ENCODE assay signal across 15 cellular contexts in the genomic region with DNA sequence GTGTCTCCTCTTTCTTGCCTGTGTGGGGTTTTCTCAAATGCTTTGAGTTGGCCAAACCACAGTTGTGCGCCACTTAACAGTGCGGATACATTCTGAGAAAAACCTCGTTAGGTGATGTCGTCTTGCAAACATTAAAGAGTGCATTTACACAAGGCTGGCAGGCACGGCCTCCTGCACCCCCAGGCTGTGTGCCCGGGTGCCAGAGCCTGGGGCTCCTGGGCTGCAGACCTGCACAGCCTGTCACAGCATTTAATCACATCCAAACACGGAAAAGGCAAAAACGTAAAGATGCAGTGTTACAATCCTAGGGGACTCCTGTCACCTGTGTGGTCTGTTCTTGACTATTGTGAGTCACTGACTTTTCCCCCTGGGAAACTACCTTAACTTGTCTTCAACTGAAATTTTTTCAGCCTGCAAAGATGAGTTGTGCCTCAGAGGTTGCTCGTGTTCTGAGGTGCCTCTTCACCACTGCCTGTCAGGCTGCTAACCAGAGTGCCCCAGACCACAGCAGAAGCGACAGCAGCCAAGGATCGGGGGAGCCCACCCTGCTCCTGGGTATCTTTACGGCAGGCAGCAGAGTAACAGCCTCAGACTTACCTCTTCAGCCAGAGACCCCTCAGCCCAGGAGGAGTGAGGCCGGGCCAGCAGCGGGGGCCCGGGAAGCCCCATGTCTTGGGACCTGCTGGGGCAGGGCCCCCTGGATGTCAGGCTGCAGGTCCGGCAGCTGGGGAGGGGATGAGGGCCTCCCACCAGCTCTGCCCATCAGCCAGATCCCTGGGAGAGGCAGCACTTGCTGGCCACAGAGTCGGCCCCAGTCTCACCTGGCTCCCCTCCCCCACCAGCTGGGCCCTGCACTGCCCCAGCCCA. TPM values are rescaled to one million over a fixed set of nuclear protein-coding genes. Genes with fewer than 3 reads are reported as not detected.
A peak's percentile ranks its signal among the peaks of the same experiment; 100 is the strongest.
DNase-seq lines count a peak whose midpoint lies in the region; ATAC-seq, FAIRE-seq and TF ChIP-seq lines count a peak whose summit lies in the region.
"Had no signal": no experiment of that assay in that cellular context is flagged by ENCODE, and none has a peak within 500 bp of the region (broad histone marks: within the 10 kb centered on the region; RNA-seq: fewer than 3 reads in every experiment).

No MANE protein-coding gene starts in this region.

- no peaks in the 10 kb centered on the region for H3K9me3 ChIP-seq in HAP-1
- H3K9me3 ChIP-seq: gastroesophageal sphincter, Peyer's patch had no signal

- no peak for TF ChIP-seq CTCF in natural killer cell (IDR thresholded peaks at IDR 0.05)

- peaks cover 0 to 6% of the 10 kb centered on the region in 2 donors for H3K27me3 Mint-ChIP-seq in natural killer cell treated with Interleukin-12 subunit alpha and Interleukin-12 subunit beta and Interleukin-15 and Interleukin-18, amount 100 ng/mL, for 72 hours
- peaks cover 7 to 13% of the 10 kb centered on the region in 2 donors for H3K27me3 Mint-ChIP-seq in natural killer cell (ENCODE audit: low read depth in 2 of 2)
- no peaks in the 10 kb centered on the region for H3K27me3 Mint-ChIP-seq in activated CD4-positive, alpha-beta T cell treated with anti-CD3 and anti-CD28 coated beads, Interleukin-2, amount 10 ng/mL, durations not matched to agents 7 days and 5 days
- peaks cover 2% of the 10 kb centered on the region for H3K27me3 Mint-ChIP-seq in activated naive CD8-positive, alpha-beta T cell treated with anti-CD3 and anti-CD28 coated beads, Interleukin-2, amount 50 U/mL, for 24 hours
- no peaks in the 10 kb centered on the region for H3K27me3 Mint-ChIP-seq in stimulated activated naive CD8-positive, alpha-beta T cell treated with anti-CD3 and anti-CD28 coated beads, Interleukin-15, Interleukin-2, amounts not matched to agents 100 ng/mL and 50 ng/mL, for 24 hours

- DNase-seq in natural killer cell treated with Interleukin-12 subunit alpha and Interleukin-12 subunit beta and Interleukin-15 and Interleukin-18, amount 100 ng/mL, for 72 hours (ENCODE audit: low spot score): no peak
- DNase-seq in natural killer cell (no peak), HAP-1 (ENCODE audit: low spot score in 2 of 2) (no peak), GM19239 (ENCODE audit: insufficient read length, low spot score) (no peak), cardiac septum (ENCODE audit: low spot score) (no peak)
- peak; percentile 54 for DNase-seq in activated CD4-positive, alpha-beta T cell treated with anti-CD3 and anti-CD28 coated beads, Interleukin-2, amount 10 ng/mL, durations not matched to agents 7 days and 5 days
- peak; percentile 60 for DNase-seq in activated naive CD8-positive, alpha-beta T cell treated with anti-CD3 and anti-CD28 coated beads, Interleukin-2, amount 50 U/mL, for 24 hours
- DNase-seq: dorsolateral prefrontal cortex, EL, naive B cell, Peyer's patch had no signal

- intact Hi-C loops in natural killer cell (cut with micrococcal nuclease) (loop anchor here (5.0 kb wide), 1 partner anchor 123 kb away; no protein-coding TSS in a partner anchor), cardiac septum (cut with DNase I) (no loop called here)

- peaks cover 13% of the 10 kb centered on the region for H3K36me3 ChIP-seq in HAP-1 (replicated peaks)

- H3K4me1 Mint-ChIP-seq in natural killer cell treated with Interleukin-12 subunit alpha and Interleukin-12 subunit beta and Interleukin-15 and Interleukin-18, amount 100 ng/mL, for 72 hours (ENCODE audit: low read depth in 2 of 2): peaks cover 7 to 18% of the 10 kb centered on the region in 2 donors
- H3K4me1 Mint-ChIP-seq in natural killer cell: peaks cover 5 to 11% of the 10 kb centered on the region in 2 donors
- peaks cover 56% of the 10 kb centered on the region for H3K4me1 Mint-ChIP-seq in activated CD4-positive, alpha-beta T cell treated with anti-CD3 and anti-CD28 coated beads, Interleukin-2, amount 10 ng/mL, durations not matched to agents 7 days and 5 days
- peaks cover 60% of the 10 kb centered on the region for H3K4me1 Mint-ChIP-seq in activated naive CD8-positive, alpha-beta T cell treated with anti-CD3 and anti-CD28 coated beads, Interleukin-2, amount 50 U/mL, for 24 hours
- H3K4me1 Mint-ChIP-seq in stimulated activated naive CD8-positive, alpha-beta T cell treated with anti-CD3 and anti-CD28 coated beads, Interleukin-15, Interleukin-2, amounts not matched to agents 100 ng/mL and 50 ng/mL, for 24 hours (ENCODE audit: low read depth): peaks cover 59% of the 10 kb centered on the region

- in situ Hi-C loops in HAP-1 (cut with MboI; ENCODE audit: low sequenced_read_pairs): no loop called here

- CTCF ChIA-PET in activated CD4-positive, alpha-beta T cell treated with anti-CD3 and anti-CD28 coated beads, Interleukin-2, amount 10 ng/mL, durations not matched to agents 7 days and 5 days (lab: Charles Lee): interaction anchor here (1.0 to 2.0 kb wide), 5 partner anchors 22 to 85 kb away, joined by 3 to 5 read pairs (median 4); a partner anchor contains a TSS

- H3K27ac Mint-ChIP-seq in natural killer cell treated with Interleukin-12 subunit alpha and Interleukin-12 subunit beta and Interleukin-15 and Interleukin-18, amount 100 ng/mL, for 72 hours: peak overlapping the region in 1 of 2 donors; percentile 68
- H3K27ac Mint-ChIP-seq in natural killer cell: no peak overlapping the region
- H3K27ac Mint-ChIP-seq in activated CD4-positive, alpha-beta T cell treated with anti-CD3 and anti-CD28 coated beads, Interleukin-2, amount 10 ng/mL, durations not matched to agents 7 days and 5 days: peak overlapping the region; percentile 93
- peak overlapping the region; percentile 93 for H3K27ac Mint-ChIP-seq in activated naive CD8-positive, alpha-beta T cell treated with anti-CD3 and anti-CD28 coated beads, Interleukin-2, amount 50 U/mL, for 24 hours
- peak overlapping the region; percentile 93 for H3K27ac Mint-ChIP-seq in stimulated activated naive CD8-positive, alpha-beta T cell treated with anti-CD3 and anti-CD28 coated beads, Interleukin-15, Interleukin-2, amounts not matched to agents 100 ng/mL and 50 ng/mL, for 24 hours

- no peaks in the 10 kb centered on the region for H3K36me3 Mint-ChIP-seq in natural killer cell treated with Interleukin-12 subunit alpha and Interleukin-12 subunit beta and Interleukin-15 and Interleukin-18, amount 100 ng/mL, for 72 hours
- H3K36me3 Mint-ChIP-seq in natural killer cell: no peaks in the 10 kb centered on the region
- peaks cover 20% of the 10 kb centered on the region for H3K36me3 Mint-ChIP-seq in activated CD4-positive, alpha-beta T cell treated with anti-CD3 and anti-CD28 coated beads, Interleukin-2, amount 10 ng/mL, durations not matched to agents 7 days and 5 days (ENCODE audit: low read depth)
- H3K36me3 Mint-ChIP-seq in activated naive CD8-positive, alpha-beta T cell treated with anti-CD3 and anti-CD28 coated beads, Interleukin-2, amount 50 U/mL, for 24 hours (ENCODE audit: low read depth): peaks cover 7% of the 10 kb centered on the region
- peaks cover 21% of the 10 kb centered on the region for H3K36me3 Mint-ChIP-seq in stimulated activated naive CD8-positive, alpha-beta T cell treated with anti-CD3 and anti-CD28 coated beads, Interleukin-15, Interleukin-2, amounts not matched to agents 100 ng/mL and 50 ng/mL, for 24 hours (ENCODE audit: low read depth)

- H3K4me3 ChIP-seq in HAP-1: no peak overlapping the region
- H3K4me3 ChIP-seq: dorsolateral prefrontal cortex, gastroesophageal sphincter, Peyer's patch, skin epidermis had no signal

- FAIRE-seq in GM19239 (lab: Jason Lieb, UNC): no peak

- peak in 1 of 2 donors; percentile 44 for ATAC-seq in natural killer cell treated with Interleukin-12 subunit alpha and Interleukin-12 subunit beta and Interleukin-15 and Interleukin-18, amount 100 ng/mL, for 72 hours
- ATAC-seq in natural killer cell: no peak
- ATAC-seq in activated naive CD8-positive, alpha-beta T cell treated with anti-CD3 and anti-CD28 coated beads, Interleukin-2, amount 50 U/mL, for 24 hours: peak; percentile 65
- ATAC-seq: gastroesophageal sphincter had no signal

- POLR2A ChIA-PET in activated CD4-positive, alpha-beta T cell treated with anti-CD3 and anti-CD28 coated beads, Interleukin-2, amount 10 ng/mL, durations not matched to agents 7 days and 5 days (lab: Charles Lee): no interaction called here

- peaks cover 3% of the 10 kb centered on the region; the same call in 1 of the 2 replicates for H3K4me1 ChIP-seq in HAP-1

- no peaks in the 10 kb centered on the region for H3K27me3 ChIP-seq in HAP-1 (ENCODE audit: low read depth)

- no peaks in the 10 kb centered on the region for H3K9me3 Mint-ChIP-seq in natural killer cell treated with Interleukin-12 subunit alpha and Interleukin-12 subunit beta and Interleukin-15 and Interleukin-18, amount 100 ng/mL, for 72 hours
- H3K9me3 Mint-ChIP-seq in natural killer cell: no peaks in the 10 kb centered on the region
- H3K9me3 Mint-ChIP-seq in activated CD4-positive, alpha-beta T cell treated with anti-CD3 and anti-CD28 coated beads, Interleukin-2, amount 10 ng/mL, durations not matched to agents 7 days and 5 days: no peaks in the 10 kb centered on the region
- H3K9me3 Mint-ChIP-seq in activated naive CD8-positive, alpha-beta T cell treated with anti-CD3 and anti-CD28 coated beads, Interleukin-2, amount 50 U/mL, for 24 hours: no peaks in the 10 kb centered on the region
- H3K9me3 Mint-ChIP-seq in stimulated activated naive CD8-positive, alpha-beta T cell treated with anti-CD3 and anti-CD28 coated beads, Interleukin-15, Interleukin-2, amounts not matched to agents 100 ng/mL and 50 ng/mL, for 24 hours: no peaks in the 10 kb centered on the region
- H3K9me3 Mint-ChIP-seq: naive B cell had no signal

- H3K4me3 Mint-ChIP-seq in natural killer cell treated with Interleukin-12 subunit alpha and Interleukin-12 subunit beta and Interleukin-15 and Interleukin-18, amount 100 ng/mL, for 72 hours: peak overlapping the region; percentile 47
- H3K4me3 Mint-ChIP-seq in natural killer cell: no peak overlapping the region
- H3K4me3 Mint-ChIP-seq in activated CD4-positive, alpha-beta T cell treated with anti-CD3 and anti-CD28 coated beads, Interleukin-2, amount 10 ng/mL, durations not matched to agents 7 days and 5 days: peak overlapping the region; percentile 45
- peak overlapping the region; percentile 68 for H3K4me3 Mint-ChIP-seq in activated naive CD8-positive, alpha-beta T cell treated with anti-CD3 and anti-CD28 coated beads, Interleukin-2, amount 50 U/mL, for 24 hours
- peak overlapping the region; percentile 66 for H3K4me3 Mint-ChIP-seq in stimulated activated naive CD8-positive, alpha-beta T cell treated with anti-CD3 and anti-CD28 coated beads, Interleukin-15, Interleukin-2, amounts not matched to agents 100 ng/mL and 50 ng/mL, for 24 hours

RNA-seq across cellular contexts. Expression of a gene that starts 0.7 kb away (rescaled TPM):
- total RNA-seq in natural killer cell treated with Interleukin-12 subunit alpha and Interleukin-12 subunit beta and Interleukin-15 and Interleukin-18, amount 100 ng/mL, for 72 hours: 1 to 10 TPM; 2.4 to 6.3 TPM
- total RNA-seq in natural killer cell (1 to 10 TPM; 4.3 to 5.5 (median 5.3) TPM), cardiac septum (0.86 TPM)
- total RNA-seq in activated CD4-positive, alpha-beta T cell treated with anti-CD3 and anti-CD28 coated beads, Interleukin-2, amount 10 ng/mL, durations not matched to agents 7 days and 5 days: 1 to 10 TPM; 3.5 to 4.8 TPM

RNA-seq across cellular contexts. Expression of a gene that starts 14.1 kb away (rescaled TPM):
- not detected for total RNA-seq in natural killer cell treated with Interleukin-12 subunit alpha and Interleukin-12 subunit beta and Interleukin-15 and Interleukin-18, amount 100 ng/mL, for 72 hours
- not detected for total RNA-seq in natural killer cell
- under 1 TPM; 0.10 to 0.15 TPM for total RNA-seq in activated CD4-positive, alpha-beta T cell treated with anti-CD3 and anti-CD28 coated beads, Interleukin-2, amount 10 ng/mL, durations not matched to agents 7 days and 5 days
- total RNA-seq in cardiac septum: 67.0 TPM
- total RNA-seq: M059J had no signal

RNA-seq across cellular contexts. Expression of a gene that starts 27.7 kb away (rescaled TPM):
- total RNA-seq in natural killer cell treated with Interleukin-12 subunit alpha and Interleukin-12 subunit beta and Interleukin-15 and Interleukin-18, amount 100 ng/mL, for 72 hours: 10 to 100 TPM; 23.2 to 24.1 TPM
- total RNA-seq in natural killer cell: 10 to 100 TPM; 25.0 to 28.7 (median 28.5) TPM
- 10 to 100 TPM; 47.6 to 57.9 TPM for total RNA-seq in activated CD4-positive, alpha-beta T cell treated with anti-CD3 and anti-CD28 coated beads, Interleukin-2, amount 10 ng/mL, durations not matched to agents 7 days and 5 days
- total RNA-seq in cardiac septum: 66.0 TPM

RNA-seq across cellular contexts. Expression of a gene that starts 44.0 kb away (rescaled TPM):
- 10 to 100 TPM; 27.1 to 33.4 TPM for total RNA-seq in natural killer cell treated with Interleukin-12 subunit alpha and Interleukin-12 subunit beta and Interleukin-15 and Interleukin-18, amount 100 ng/mL, for 72 hours
- total RNA-seq in natural killer cell (10 to 100 TPM; 61.9 to 76.4 (median 68.2) TPM), cardiac septum (3.1 TPM)
- total RNA-seq in activated CD4-positive, alpha-beta T cell treated with anti-CD3 and anti-CD28 coated beads, Interleukin-2, amount 10 ng/mL, durations not matched to agents 7 days and 5 days: 100 to 1,000 TPM; 105 to 107 TPM

RNA-seq across cellular contexts. Expression of a gene that starts 44.6 kb away (rescaled TPM):
- under 1 TPM; 0.12 to 0.20 TPM for total RNA-seq in natural killer cell treated with Interleukin-12 subunit alpha and Interleukin-12 subunit beta and Interleukin-15 and Interleukin-18, amount 100 ng/mL, for 72 hours
- total RNA-seq in natural killer cell (1 to 10 TPM; 1.2 to 2.2 (median 1.4) TPM), cardiac septum (0.48 TPM)
- 1 to 10 TPM; 1.6 TPM for total RNA-seq in activated CD4-positive, alpha-beta T cell treated with anti-CD3 and anti-CD28 coated beads, Interleukin-2, amount 10 ng/mL, durations not matched to agents 7 days and 5 days

Comparison
In these comparisons a context has a peak if more than half of its experiments do, and no peak if none do; other contexts are left out.
1. DNase-seq: peak in activated CD4-positive, alpha-beta T cell treated with anti-CD3 and anti-CD28 coated beads, Interleukin-2, amount 10 ng/mL, durations not matched to agents 7 days and 5 days (single experiment) and activated naive CD8-positive, alpha-beta T cell treated with anti-CD3 and anti-CD28 coated beads, Interleukin-2, amount 50 U/mL, for 24 hours (single experiment); none in natural killer cell treated with Interleukin-12 subunit alpha and Interleukin-12 subunit beta and Interleukin-15 and Interleukin-18, amount 100 ng/mL, for 72 hours (single experiment), natural killer cell (single experiment), HAP-1 (0 of 2), GM19239 (single experiment) and cardiac septum (single experiment).
2. H3K27ac Mint-ChIP-seq: peak in activated CD4-positive, alpha-beta T cell treated with anti-CD3 and anti-CD28 coated beads, Interleukin-2, amount 10 ng/mL, durations not matched to agents 7 days and 5 days (single experiment), activated naive CD8-positive, alpha-beta T cell treated with anti-CD3 and anti-CD28 coated beads, Interleukin-2, amount 50 U/mL, for 24 hours (single experiment) and stimulated activated naive CD8-positive, alpha-beta T cell treated with anti-CD3 and anti-CD28 coated beads, Interleukin-15, Interleukin-2, amounts not matched to agents 100 ng/mL and 50 ng/mL, for 24 hours (single experiment); none in natural killer cell (0 of 2).
3. RNA of a gene that starts 14.1 kb away (total RNA-seq): 67.0 TPM in cardiac septum (single experiment); 0.10 to 0.15 TPM in activated CD4-positive, alpha-beta T cell treated with anti-CD3 and anti-CD28 coated beads, Interleukin-2, amount 10 ng/mL, durations not matched to agents 7 days and 5 days, not detected in natural killer cell and not detected in natural killer cell treated with Interleukin-12 subunit alpha and Interleukin-12 subunit beta and Interleukin-15 and Interleukin-18, amount 100 ng/mL, for 72 hours; every median in the first group is over 10 times any median in the second.